Comparison of ENCODE assay signal across 1 cellular context in the genomic region with DNA sequence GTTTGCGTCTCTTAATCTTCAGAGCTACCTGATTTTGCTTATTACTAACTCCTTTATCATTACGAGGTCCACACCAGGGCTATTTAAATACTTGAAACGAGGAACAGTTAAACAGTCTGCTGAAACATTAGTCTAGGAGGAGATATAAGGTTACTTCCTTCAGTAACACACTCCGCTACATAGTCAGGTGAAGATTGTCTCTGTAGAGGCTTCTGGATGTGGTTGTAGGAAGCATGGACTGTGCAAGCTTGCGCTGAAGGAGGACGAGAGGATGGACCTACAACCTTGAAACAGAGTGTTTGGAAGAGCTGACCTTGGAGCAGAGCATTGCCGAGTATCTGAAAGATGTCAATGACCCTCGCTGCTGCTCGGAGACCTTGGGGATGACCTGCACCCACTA.
TF ChIP-seq lines count a peak whose summit lies in the region.

A gene with protein sequence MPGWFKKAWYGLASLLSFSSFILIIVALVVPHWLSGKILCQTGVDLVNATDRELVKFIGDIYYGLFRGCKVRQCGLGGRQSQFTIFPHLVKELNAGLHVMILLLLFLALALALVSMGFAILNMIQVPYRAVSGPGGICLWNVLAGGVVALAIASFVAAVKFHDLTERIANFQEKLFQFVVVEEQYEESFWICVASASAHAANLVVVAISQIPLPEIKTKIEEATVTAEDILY (plus strand): TSS at position 301 of the 400 bp plus-strand sequence. CDS start 102 bp downstream, outside the sequence.

TF ChIP-seq in liver, 16 proteins besides CTCF, POLR2A, EP300 and RAD21 (continued from another document):
- TF ChIP-seq, protein P1, sequence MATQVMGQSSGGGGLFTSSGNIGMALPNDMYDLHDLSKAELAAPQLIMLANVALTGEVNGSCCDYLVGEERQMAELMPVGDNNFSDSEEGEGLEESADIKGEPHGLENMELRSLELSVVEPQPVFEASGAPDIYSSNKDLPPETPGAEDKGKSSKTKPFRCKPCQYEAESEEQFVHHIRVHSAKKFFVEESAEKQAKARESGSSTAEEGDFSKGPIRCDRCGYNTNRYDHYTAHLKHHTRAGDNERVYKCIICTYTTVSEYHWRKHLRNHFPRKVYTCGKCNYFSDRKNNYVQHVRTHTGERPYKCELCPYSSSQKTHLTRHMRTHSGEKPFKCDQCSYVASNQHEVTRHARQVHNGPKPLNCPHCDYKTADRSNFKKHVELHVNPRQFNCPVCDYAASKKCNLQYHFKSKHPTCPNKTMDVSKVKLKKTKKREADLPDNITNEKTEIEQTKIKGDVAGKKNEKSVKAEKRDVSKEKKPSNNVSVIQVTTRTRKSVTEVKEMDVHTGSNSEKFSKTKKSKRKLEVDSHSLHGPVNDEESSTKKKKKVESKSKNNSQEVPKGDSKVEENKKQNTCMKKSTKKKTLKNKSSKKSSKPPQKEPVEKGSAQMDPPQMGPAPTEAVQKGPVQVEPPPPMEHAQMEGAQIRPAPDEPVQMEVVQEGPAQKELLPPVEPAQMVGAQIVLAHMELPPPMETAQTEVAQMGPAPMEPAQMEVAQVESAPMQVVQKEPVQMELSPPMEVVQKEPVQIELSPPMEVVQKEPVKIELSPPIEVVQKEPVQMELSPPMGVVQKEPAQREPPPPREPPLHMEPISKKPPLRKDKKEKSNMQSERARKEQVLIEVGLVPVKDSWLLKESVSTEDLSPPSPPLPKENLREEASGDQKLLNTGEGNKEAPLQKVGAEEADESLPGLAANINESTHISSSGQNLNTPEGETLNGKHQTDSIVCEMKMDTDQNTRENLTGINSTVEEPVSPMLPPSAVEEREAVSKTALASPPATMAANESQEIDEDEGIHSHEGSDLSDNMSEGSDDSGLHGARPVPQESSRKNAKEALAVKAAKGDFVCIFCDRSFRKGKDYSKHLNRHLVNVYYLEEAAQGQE (IDR thresholded peaks at IDR 0.05): no peak
- TF ChIP-seq FOXA1 (IDR thresholded peaks at IDR 0.05): no peak
- no peak for TF ChIP-seq YY1 (IDR thresholded peaks at IDR 0.05)
- no peak for TF ChIP-seq FOXA2 (IDR thresholded peaks at IDR 0.05)
